In genomic region chr18:1564793-1565192, GRCh38 we compare ENCODE assay signal across 3 cellular contexts.
TF ChIP-seq lines count a peak whose summit lies in the region.

No MANE protein-coding gene starts in this region.

TF ChIP-seq in GM23338, 12 proteins besides CTCF, POLR2A, EP300 and RAD21 (continues in another document):
- TF ChIP-seq REST (IDR thresholded peaks at IDR 0.05; ENCODE audit: unreplicated experiment) (no peak), ZNF114 (CRISPR knock-in tag; IDR thresholded peaks at IDR 0.05) (no peak), NANOG (IDR thresholded peaks at IDR 0.05; ENCODE audit: borderline replicate concordance) (no peak), EZH2phosphoT487 (IDR thresholded peaks at IDR 0.05; ENCODE audit: unreplicated experiment) (no peak), ETS1 (IDR thresholded peaks at IDR 0.05) (no peak), POLR2AphosphoS5 (IDR thresholded peaks at IDR 0.05; ENCODE audit: low read depth) (no peak)

TF ChIP-seq in H1, 55 proteins besides CTCF, POLR2A, EP300 and RAD21:
- no peak for TF ChIP-seq MAFK (IDR thresholded peaks at IDR 0.05; ENCODE audit: low read depth, low read length)
- no peak for TF ChIP-seq CEBPB (IDR thresholded peaks at IDR 0.05; ENCODE audit: low read depth, low read length)
- no peak for TF ChIP-seq CHD7 (IDR thresholded peaks at IDR 0.05; ENCODE audit: insufficient replicate concordance, low read length)
- no peak for TF ChIP-seq EZH2 (IDR thresholded peaks at IDR 0.05; ENCODE audit: low read depth, low read length, severe bottlenecking)
- no peak for TF ChIP-seq TCF12 (IDR thresholded peaks at IDR 0.05; ENCODE audit: low read depth, low read length)
- no peak for TF ChIP-seq SRF (IDR thresholded peaks at IDR 0.05; ENCODE audit: low read depth, low read length)
- no peak for TF ChIP-seq SIX5 (IDR thresholded peaks at IDR 0.05; ENCODE audit: low read depth, low read length)
- TF ChIP-seq EGR1 (IDR thresholded peaks at IDR 0.05; ENCODE audit: borderline replicate concordance, low read depth, low read length) = no peak
- no peak for TF ChIP-seq BACH1 (IDR thresholded peaks at IDR 0.05; ENCODE audit: low read length)
- no peak for TF ChIP-seq SIRT6 (IDR thresholded peaks at IDR 0.05; ENCODE audit: low read length)
- no peak for TF ChIP-seq MAX (IDR thresholded peaks at IDR 0.05)

TF ChIP-seq in HepG2, 621 proteins besides CTCF, POLR2A, EP300 and RAD21:
- TF ChIP-seq GMEB2 (CRISPR knock-in tag; IDR thresholded peaks at IDR 0.05; ENCODE audit: low read depth) (no peak), ATF7-NPFF (CRISPR knock-in tag; IDR thresholded peaks at IDR 0.05; ENCODE audit: low read depth) (no peak), NR2F1 (CRISPR knock-in tag; IDR thresholded peaks at IDR 0.05) (no peak), FOXC1 (CRISPR knock-in tag; IDR thresholded peaks at IDR 0.05; ENCODE audit: borderline replicate concordance) (no peak)
TF ChIP-seq in HepG2: peak in this region for 0.
